2 cellular contexts compared by ENCODE assay signal in genomic region chr3:100334340-100335136, GRCh38.
TF ChIP-seq lines count a peak whose summit lies in the region.

Gene NIT2 (plus strand): TSS chr3:100334757. CDS start chr3:100334792, 35 bp downstream.

TF ChIP-seq in HCT116, 20 proteins besides CTCF, POLR2A, EP300 and RAD21 (continued from another document):
- TF ChIP-seq ATF3 (IDR thresholded peaks at IDR 0.05), result no peak
- no peak for TF ChIP-seq REST (IDR thresholded peaks at IDR 0.05; ENCODE audit: low read depth)
- 0 out of 2 replicates have a peak, but pooled peaks have one; percentile 34 for TF ChIP-seq SIN3A (IDR thresholded peaks at IDR 0.05; ENCODE audit: low read depth)
- peak; percentile 51 for TF ChIP-seq MAX (IDR thresholded peaks at IDR 0.05)
- no peak for TF ChIP-seq EGR1 (IDR thresholded peaks at IDR 0.05; ENCODE audit: low read depth)
- peak; percentile 35 for TF ChIP-seq CBX3 (IDR thresholded peaks at IDR 0.05; ENCODE audit: low read depth)
- no peak for TF ChIP-seq JUND (IDR thresholded peaks at IDR 0.05)
- no peak for TF ChIP-seq SP1 (IDR thresholded peaks at IDR 0.05; ENCODE audit: low read depth)
- TF ChIP-seq ZFX (IDR thresholded peaks at IDR 0.05), result peak; percentile 97
- no peak for TF ChIP-seq EZH2 (IDR thresholded peaks at IDR 0.05)
- TF ChIP-seq POLR2AphosphoS5 (IDR thresholded peaks at IDR 0.05; ENCODE audit: low read depth, low read length), result peak; percentile 90
- TF ChIP-seq TCF7L2 (IDR thresholded peaks at IDR 0.05; ENCODE audit: borderline replicate concordance, extremely low read depth, insufficient read depth, insufficient read length), result no peak
- no peak for TF ChIP-seq EZH2phosphoT487 (IDR thresholded peaks at IDR 0.05; ENCODE audit: borderline replicate concordance)

TF ChIP-seq in SK-N-SH, 30 proteins besides CTCF, POLR2A, EP300 and RAD21 (continued from another document):
- peak; percentile 70 for TF ChIP-seq POLR2AphosphoS5 (IDR thresholded peaks at IDR 0.05; ENCODE audit: low read depth, low read length)
- no peak for TF ChIP-seq TCF12 (IDR thresholded peaks at IDR 0.05)
- no peak for TF ChIP-seq JUND (IDR thresholded peaks at IDR 0.05)
- TF ChIP-seq USF1 (IDR thresholded peaks at IDR 0.05; ENCODE audit: borderline replicate concordance, low read depth), result no peak
- TF ChIP-seq TAF1 (IDR thresholded peaks at IDR 0.05; ENCODE audit: borderline replicate concordance, low read depth, low read length), result no peak; the same call in none of the 2 replicates
- no peak for TF ChIP-seq IRF3 (IDR thresholded peaks at IDR 0.05; ENCODE audit: low read depth, low read length)
- TF ChIP-seq MAX (IDR thresholded peaks at IDR 0.05; ENCODE audit: low read depth), result peak; percentile 73
- TF ChIP-seq MXI1 (IDR thresholded peaks at IDR 0.05; ENCODE audit: low read depth, low read length), result peak; percentile 86
